ENCODE assay signal across 26 cellular contexts in the genomic region with DNA sequence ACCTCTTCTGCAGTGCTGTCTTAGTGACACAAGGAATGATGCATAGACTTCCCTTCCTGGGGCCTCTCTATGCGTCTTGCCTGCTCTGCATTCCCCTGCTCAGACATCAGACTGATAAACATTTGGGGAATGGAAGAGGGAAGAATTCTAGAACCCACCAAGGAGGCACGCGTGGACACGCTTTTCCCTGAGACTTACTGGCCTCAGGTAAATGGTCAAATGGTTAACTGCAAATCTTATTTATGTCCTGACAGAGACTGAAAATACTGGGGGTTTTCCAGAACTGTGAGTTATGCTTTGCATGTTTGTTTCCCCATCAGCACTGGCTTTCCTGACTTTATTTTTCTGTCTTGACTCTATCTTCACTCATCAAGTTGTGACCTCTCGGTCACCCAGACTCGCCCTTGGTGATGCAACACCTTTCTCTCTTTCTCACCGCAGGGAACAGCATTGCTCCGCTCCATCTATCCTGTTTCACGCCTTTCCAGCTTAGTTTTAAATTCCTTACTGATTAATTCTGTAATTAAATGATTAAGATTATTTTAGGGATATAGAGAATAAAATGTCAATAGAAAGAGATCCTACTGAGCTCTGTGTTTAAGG.
DNase-seq lines count a peak whose midpoint lies in the region; ATAC-seq and TF ChIP-seq lines count a peak whose summit lies in the region.
"Had no signal": no experiment of that assay in that cellular context is flagged by ENCODE, and none has a peak within 500 bp of the region (broad histone marks: within the 10 kb centered on the region; RNA-seq: fewer than 3 reads in every experiment).

No MANE protein-coding gene starts in this region.

- no peaks in the 10 kb centered on the region for H3K9me3 Mint-ChIP-seq in chondrocyte (ENCODE audit: low read depth)

- no CpG with 5 or more reads among the region's 9 CpGs for WGBS in neuronal stem cell (ENCODE audit: extremely low coverage in 2 of 2, insufficient read length in 2 of 2, insufficient replicate concordance in 1 of 2), 2 donors

- no peaks in the 10 kb centered on the region for H3K36me3 Mint-ChIP-seq in chondrocyte (ENCODE audit: low read depth)
- H3K36me3 Mint-ChIP-seq: naive B cell had no signal

- H2AFZ ChIP-seq in neuronal stem cell (ENCODE audit: low read length): no peak overlapping the region
- H2AFZ ChIP-seq: GM23248, hepatocyte had no signal

- no peak overlapping the region for H3K4ac ChIP-seq in neuronal stem cell (ENCODE audit: low read length)

- H3K27ac ChIP-seq in neuronal stem cell (replicated peaks; ENCODE audit: low read length) (no peak overlapping the region), SJCRH30 (no peak overlapping the region)
- H3K27ac ChIP-seq: C4-2B, cardiac muscle cell, gastrocnemius medialis, GM23248, hepatocyte, psoas muscle, sigmoid colon, suprapubic skin had no signal

- no peak overlapping the region for H3K18ac ChIP-seq in neuronal stem cell (ENCODE audit: low read length)

- H3K23ac ChIP-seq in neuronal stem cell (ENCODE audit: low read depth, low read length, poor library complexity): no peak overlapping the region

- no peaks in the 10 kb centered on the region for H3K27me3 Mint-ChIP-seq in chondrocyte (ENCODE audit: low read depth)
- H3K27me3 Mint-ChIP-seq: activated B cell treated with CpG ODN at 0.5 μM for 24 hours had no signal

- TF ChIP-seq CTCF in chondrocyte (IDR thresholded peaks at IDR 0.05) (no peak), mucosa of descending colon (IDR thresholded peaks at IDR 0.05) (no peak)

- H2BK15ac ChIP-seq in neuronal stem cell (ENCODE audit: low read length): no peak overlapping the region

- H3K79me1 ChIP-seq in neuronal stem cell (ENCODE audit: low read depth, low read length): no peaks in the 10 kb centered on the region

- no peak for DNase-seq in chondrocyte (ENCODE audit: low spot score)
- no peak for DNase-seq in neuronal stem cell (ENCODE audit: low spot score)
- no peak for DNase-seq in mucosa of descending colon
- DNase-seq in RKO (ENCODE audit: low spot score): no peak
- no peak for DNase-seq in SJCRH30
- DNase-seq: activated B cell treated with CpG ODN at 0.5 μM for 24 hours; activated naive CD4-positive, alpha-beta T cell treated with anti-CD3 and anti-CD28 coated beads, Interleukin-2, amount 50 U/mL, for 16 hours; gastrocnemius medialis; GM23248; left colon; naive B cell; NCI-H1417; NCI-H2081; NCI-H345; NCI-H748 treated with DMSO at 0.1 percent for 48 hours; occipital lobe; psoas muscle; sigmoid colon; stimulated activated naive CD4-positive, alpha-beta T cell; T-helper 1 cell had no signal

- intact Hi-C loops in mucosa of descending colon (cut with DNase I, micrococcal nuclease): no loop called here

- H3K4me2 ChIP-seq in neuronal stem cell (ENCODE audit: insufficient read depth, low read length, poor library complexity, severe bottlenecking): no peak overlapping the region
- H3K4me2 ChIP-seq: hepatocyte had no signal

- H3K27me3 ChIP-seq in neuronal stem cell (ENCODE audit: control insufficient read depth in 3 of 3, insufficient read depth in 3 of 3, low read depth in 1 of 3, low read length in 3 of 3) (no peaks in the 10 kb centered on the region), SJCRH30 (no peaks in the 10 kb centered on the region)
- H3K27me3 ChIP-seq: cardiac muscle cell, gastrocnemius medialis, hepatocyte, sigmoid colon had no signal

- H3K36me3 ChIP-seq in neuronal stem cell (replicated peaks in 1 of 2; ENCODE audit: control insufficient read depth in 2 of 2, insufficient read depth in 2 of 2, low read length in 2 of 2) (no peaks in the 10 kb centered on the region), mucosa of descending colon (ENCODE audit: low read depth) (no peaks in the 10 kb centered on the region), SJCRH30 (no peaks in the 10 kb centered on the region)
- H3K36me3 ChIP-seq: cardiac muscle cell, gastrocnemius medialis, sigmoid colon, suprapubic skin had no signal

- no peak overlapping the region for H3K14ac ChIP-seq in neuronal stem cell (ENCODE audit: low read length)

- H2BK120ac ChIP-seq in neuronal stem cell (ENCODE audit: low read depth, low read length): peak overlapping the region; percentile 9

- no peak overlapping the region for H4K91ac ChIP-seq in neuronal stem cell (ENCODE audit: low read depth, low read length, poor library complexity)

- no peak overlapping the region for H4K8ac ChIP-seq in neuronal stem cell (ENCODE audit: low read depth, low read length)

- H2AK5ac ChIP-seq in neuronal stem cell (ENCODE audit: low read depth, low read length): no peak overlapping the region

- H3K4me3 Mint-ChIP-seq in chondrocyte (ENCODE audit: unreplicated experiment): no peak overlapping the region
- H3K4me3 Mint-ChIP-seq: activated B cell treated with CpG ODN at 0.5 μM for 24 hours, naive B cell had no signal

- peaks cover 0 to 20% of the 10 kb centered on the region in 2 donors for H3K4me1 ChIP-seq in neuronal stem cell (ENCODE audit: control insufficient read depth in 2 of 2, insufficient read depth in 1 of 2, low read depth in 1 of 2, low read length in 2 of 2)
- H3K4me1 ChIP-seq in mucosa of descending colon (ENCODE audit: low read depth): no peaks in the 10 kb centered on the region
- H3K4me1 ChIP-seq in SJCRH30: peaks cover 22% of the 10 kb centered on the region
- H3K4me1 ChIP-seq: gastrocnemius medialis, psoas muscle had no signal

- H2BK5ac ChIP-seq in neuronal stem cell (ENCODE audit: low read length): no peak overlapping the region

- peak overlapping the region; percentile 68 for H3K27ac Mint-ChIP-seq in chondrocyte (ENCODE audit: unreplicated experiment)
- H3K27ac Mint-ChIP-seq: activated B cell treated with CpG ODN at 0.5 μM for 24 hours, naive B cell had no signal

- H3K9me3 ChIP-seq in neuronal stem cell (replicated peaks in 1 of 2; ENCODE audit: control insufficient read depth in 2 of 2, insufficient read depth in 1 of 2, low read depth in 1 of 2, low read length in 2 of 2) (no peaks in the 10 kb centered on the region), mucosa of descending colon (no peaks in the 10 kb centered on the region), SJCRH30 (replicated peaks) (no peaks in the 10 kb centered on the region)
- H3K9me3 ChIP-seq: gastrocnemius medialis, psoas muscle, sigmoid colon, suprapubic skin had no signal

- H3K4me3 ChIP-seq in neuronal stem cell (ENCODE audit: low read length in 2 of 2): no peak overlapping the region
- no peak overlapping the region for H3K4me3 ChIP-seq in mucosa of descending colon
- no peak overlapping the region for H3K4me3 ChIP-seq in SJCRH30
- H3K4me3 ChIP-seq: cardiac muscle cell, gastrocnemius medialis, GM23248, hepatocyte, psoas muscle, sigmoid colon, suprapubic skin had no signal

- no peak overlapping the region for H2BK12ac ChIP-seq in neuronal stem cell (ENCODE audit: low read length)

- ATAC-seq in GM18868 (IDR thresholded peaks at IDR 0.05; ENCODE audit: unreplicated experiment) (peak; percentile 65), HG02798 (IDR thresholded peaks at IDR 0.05; ENCODE audit: poor library complexity, unreplicated experiment) (peak; percentile 61), mucosa of descending colon (no peak)
- ATAC-seq: left colon had no signal

- no peak overlapping the region for H3K9ac ChIP-seq in neuronal stem cell (ENCODE audit: low read depth, low read length, poor library complexity)
- H3K9ac ChIP-seq: GM23248 had no signal

- peaks cover 56% of the 10 kb centered on the region for H3K4me1 Mint-ChIP-seq in chondrocyte (ENCODE audit: low read depth)
- H3K4me1 Mint-ChIP-seq: activated B cell treated with CpG ODN at 0.5 μM for 24 hours, naive B cell had no signal
